8 cellular contexts compared by ENCODE assay signal in the genomic region with DNA sequence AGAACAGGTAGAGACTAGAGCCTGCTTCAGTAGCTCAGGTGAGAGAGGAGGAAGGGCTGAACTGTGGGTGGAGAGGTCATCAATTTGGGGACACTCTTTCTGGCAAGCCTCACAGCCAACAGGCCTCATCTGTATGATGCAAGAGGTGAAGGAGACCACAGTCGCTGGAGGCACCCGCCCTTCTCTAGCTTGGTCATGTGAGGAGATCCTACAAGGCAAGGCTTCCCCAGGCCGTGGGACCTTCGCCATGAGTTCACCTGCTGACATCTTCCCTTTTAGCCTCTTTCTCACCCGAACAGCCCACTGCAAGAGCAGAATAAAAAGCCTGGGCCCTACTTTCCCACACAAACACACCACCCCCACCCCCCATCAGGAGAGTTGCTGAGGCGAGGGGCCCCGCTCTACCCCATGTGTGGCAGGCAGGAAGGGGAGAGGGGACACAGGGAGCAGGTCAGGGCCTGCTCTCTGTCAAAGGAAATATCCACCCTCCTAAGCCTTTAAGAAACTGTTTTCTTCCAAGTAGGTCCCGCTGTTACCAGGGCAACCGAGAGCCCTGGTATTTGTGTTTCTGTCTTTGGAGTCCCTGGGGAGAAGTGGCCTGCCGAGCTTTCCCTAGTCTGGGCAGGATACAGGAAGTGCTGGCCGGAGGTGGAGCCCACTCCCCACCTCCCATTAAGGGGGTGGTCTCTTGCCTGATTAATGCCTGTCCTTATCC. TPM values are rescaled to one million over a fixed set of nuclear protein-coding genes. Genes with fewer than 3 reads are reported as not detected.
DNase-seq lines count a peak whose midpoint lies in the region; ATAC-seq and TF ChIP-seq lines count a peak whose summit lies in the region.
"Had no signal": no experiment of that assay in that cellular context is flagged by ENCODE, and none has a peak within 500 bp of the region (broad histone marks: within the 10 kb centered on the region; RNA-seq: fewer than 3 reads in every experiment).

No MANE protein-coding gene starts in this region.

- TF ChIP-seq POLR2A in NB4 (IDR thresholded peaks at IDR 0.05; ENCODE audit: extremely low read depth, insufficient read length), result no peak

- H3K4me3 ChIP-seq in NB4 (ENCODE audit: low read depth, low read length), result no peak overlapping the region
- H3K4me3 ChIP-seq in mesodermal cell (ENCODE audit: extremely low read depth, insufficient read depth, low read length, poor library complexity, severe bottlenecking), result no peak overlapping the region
- H3K4me3 ChIP-seq in urinary bladder (ENCODE audit: low read depth, low read length), result no peak overlapping the region

- WGBS in mesodermal cell (ENCODE audit: insufficient coverage in 2 of 2), 2 experiments, result 42% methylated on average over 2 of the region's 11 CpGs; no CpG with 5 or more reads in 1 of the 2 experiments
- WGBS in urinary bladder, result 37% methylated on average over 11 of the region's 11 CpGs

- H3K27ac ChIP-seq in mesodermal cell (ENCODE audit: low read depth, low read length, severe bottlenecking) (peak overlapping the region; percentile 95), urinary bladder (ENCODE audit: low read depth) (peak overlapping the region; percentile 15)

- H3K4me1 ChIP-seq in mesodermal cell (ENCODE audit: control insufficient read depth, insufficient read depth, low read length, poor library complexity, severe bottlenecking) (peaks cover 63% of the 10 kb centered on the region), urinary bladder (ENCODE audit: insufficient read depth) (peaks cover 3% of the 10 kb centered on the region)

- peak; percentile 80 for DNase-seq in NB4 (ENCODE audit: low read depth)
- DNase-seq in dermis blood vessel endothelial cell, result peak; percentile 67
- no peak for DNase-seq in NCI-H1694 (lab: John Stamatoyannopoulos, UW)
- DNase-seq in HK-2 (ENCODE audit: unreplicated experiment), result no peak
- DNase-seq: activated CD4-positive, alpha-beta T cell treated with anti-CD3 and anti-CD28 coated beads for 48 hours had no signal

- no peaks in the 10 kb centered on the region for H3K9me3 ChIP-seq in mesodermal cell (ENCODE audit: control insufficient read depth, low read length)

- peaks cover 3% of the 10 kb centered on the region for H3K36me3 ChIP-seq in mesodermal cell (ENCODE audit: control insufficient read depth, insufficient read depth, low read length)
- no peaks in the 10 kb centered on the region for H3K36me3 ChIP-seq in urinary bladder (ENCODE audit: insufficient read depth)

- no peak for ATAC-seq in GM21390 (IDR thresholded peaks at IDR 0.05; ENCODE audit: unreplicated experiment)

- no peak for TF ChIP-seq CTCF in NB4 (IDR thresholded peaks at IDR 0.05; ENCODE audit: low read depth, low read length)

RNA-seq across cellular contexts. Expression of gene RTL5, which starts 8.1 kb away (rescaled TPM):
- 0.47 and 0.51 TPM in 2 replicates for total RNA-seq in dermis blood vessel endothelial cell
- polyA plus RNA-seq in mesodermal cell (2013, experiment 1 of 2), result 12.0 TPM
- 10.1 TPM for polyA plus RNA-seq in mesodermal cell (2013, experiment 2 of 2)
- 4.8 TPM for total RNA-seq in urinary bladder
- 10.0 TPM for polyA plus RNA-seq in urinary bladder

RNA-seq across cellular contexts. Expression of gene PIN4, which starts 57.9 kb away (rescaled TPM):
- total RNA-seq in dermis blood vessel endothelial cell, result 9.3 and 12.4 TPM in 2 replicates
- polyA plus RNA-seq in mesodermal cell (2013, experiment 1 of 2), result 27.4 TPM
- polyA plus RNA-seq in mesodermal cell (2013, experiment 2 of 2), result 23.0 TPM
- 8.1 TPM for total RNA-seq in urinary bladder
- 19.1 TPM for polyA plus RNA-seq in urinary bladder

Comparison
In these comparisons a context has a peak if more than half of its experiments do, and no peak if none do; other contexts are left out.
1. DNase-seq: peak in NB4 (single experiment) and dermis blood vessel endothelial cell (single experiment); none in NCI-H1694 (single experiment) and HK-2 (single experiment).